In genomic region chr10:22479419-22479818, GRCh38 we compare ENCODE assay signal across 19 cellular contexts.
DNase-seq lines count a peak whose midpoint lies in the region; ATAC-seq, FAIRE-seq and TF ChIP-seq lines count a peak whose summit lies in the region.
"Had no signal": no experiment of that assay in that cellular context is flagged by ENCODE, and none has a peak within 500 bp of the region (broad histone marks: within the 10 kb centered on the region; RNA-seq: fewer than 3 reads in every experiment).

No MANE protein-coding gene starts in this region.

- H3K9ac ChIP-seq in HepG2 (ENCODE audit: insufficient read depth, low read depth, low read length), result no peak overlapping the region

- H3K36me3 Mint-ChIP-seq in type B pancreatic cell, result no peaks in the 10 kb centered on the region
- H3K36me3 Mint-ChIP-seq: activated naive CD8-positive, alpha-beta T cell treated with anti-CD3 and anti-CD28 coated beads for 36 hours had no signal

- TF ChIP-seq CTCF in HepG2 (CRISPR knock-in tag; IDR thresholded peaks at IDR 0.05) (no peak), right lobe of liver (IDR thresholded peaks at IDR 0.05) (no peak), type B pancreatic cell (conservative IDR thresholded peaks at IDR 0.05) (no peak), transverse colon (IDR thresholded peaks at IDR 0.05) (no peak)

- peaks cover 28% of the 10 kb centered on the region for H3K4me1 Mint-ChIP-seq in type B pancreatic cell (ENCODE audit: unreplicated experiment)

- peaks cover 78% of the 10 kb centered on the region for H3K27me3 Mint-ChIP-seq in type B pancreatic cell

- H3K9me3 ChIP-seq in HepG2 (ENCODE audit: low read length) (no peaks in the 10 kb centered on the region), right lobe of liver (no peaks in the 10 kb centered on the region), right cardiac atrium (ENCODE audit: control insufficient read depth, low read length) (no peaks in the 10 kb centered on the region), transverse colon (no peaks in the 10 kb centered on the region)
- H3K9me3 ChIP-seq: SJCRH30 had no signal

- no TSS peak for BruUV-seq in HepG2 (replicated peaks; lab: Mats Ljungman, UMichigan)

- intact Hi-C loops in HepG2 (cut with micrococcal nuclease; ENCODE audit: unreplicated experiment), result no loop called here
- intact Hi-C loops in right lobe of liver (cut with DNase I), result no loop called here
- intact Hi-C loops in right cardiac atrium (cut with DNase I), result no loop called here
- intact Hi-C loops in transverse colon (cut with DNase I; ENCODE audit: low total_unique reads), result no loop called here
- intact Hi-C loops in left colon (cut with DNase I, micrococcal nuclease), result no loop called here

- no peaks in the 10 kb centered on the region for H3K36me3 ChIP-seq in HepG2 (replicated peaks in 1 of 2; ENCODE audit: control insufficient read depth in 1 of 2, insufficient read depth in 2 of 2, low read length in 2 of 2)
- no peaks in the 10 kb centered on the region for H3K36me3 ChIP-seq in right lobe of liver
- H3K36me3 ChIP-seq in transverse colon, result no peaks in the 10 kb centered on the region
- H3K36me3 ChIP-seq: SJCRH30 had no signal

- no peak for ATAC-seq in HepG2
- ATAC-seq in right lobe of liver, result no peak
- peak; percentile 74 to 76 for ATAC-seq in right cardiac atrium
- no peak for ATAC-seq in left colon
- ATAC-seq: foreskin keratinocyte had no signal

- POLR2A ChIA-PET in HepG2 (lab: Yijun Ruan, JAX), result no interaction called here

- H3K79me2 ChIP-seq in HepG2 (ENCODE audit: insufficient read depth, low read length), result no peaks in the 10 kb centered on the region

- CTCF ChIA-PET in HepG2 (lab: Yijun Ruan, JAX; ENCODE audit: low intra/inter-chr PET ratio, low total read pairs), result no interaction called here

- H3K4me1 ChIP-seq in HepG2 (ENCODE audit: insufficient read depth, low read length) (no peaks in the 10 kb centered on the region), right lobe of liver (peaks cover 0 to 14% (median 3%) of the 10 kb centered on the region in 4 donors), right cardiac atrium (ENCODE audit: control insufficient read depth, insufficient read depth, low read length) (peaks cover 2% of the 10 kb centered on the region), transverse colon (peaks cover 0 to 21% (median 18%) of the 10 kb centered on the region in 4 donors)
- H3K4me1 ChIP-seq: SJCRH30 had no signal

- DNase-seq in HepG2 (ENCODE audit: low spot score) (no peak), right lobe of liver (no peak), amygdala (lab: John Stamatoyannopoulos, UW) (peak in 44 of 56 donors; percentile 12 to 74 (median 38)), right cardiac atrium (peak; percentile 59 to 75 (median 70)), type B pancreatic cell (ENCODE audit: extremely low spot score, unreplicated experiment) (no peak), NK-92 (lab: John Stamatoyannopoulos, UW; ENCODE audit: unreplicated experiment) (no peak), transverse colon (no peak), left colon (no peak)
- DNase-seq: activated CD8-positive, alpha-beta memory T cell treated with anti-CD3 and anti-CD28 coated beads, Interleukin-2, amount 50 U/mL, for 48 hours; activated naive CD8-positive, alpha-beta T cell treated with anti-CD3 and anti-CD28 coated beads for 36 hours; DMS79 treated with DMSO at 0.1 percent for 48 hours; foreskin keratinocyte; H7; NCI-H69; stimulated activated CD4-positive, alpha-beta T cell treated with anti-CD3 and anti-CD28 coated beads, Interleukin-15, amount 100 ng/mL, for 24 hours had no signal

- no peak for FAIRE-seq in HepG2 (lab: Jason Lieb, UNC)
- FAIRE-seq: GM12892 had no signal

- no peak overlapping the region for H2AFZ ChIP-seq in HepG2 (ENCODE audit: low read length)

- H3K27ac ChIP-seq in HepG2 (ENCODE audit: extremely low read length, insufficient read depth, low read length) (no peak overlapping the region), right lobe of liver (no peak overlapping the region), right cardiac atrium (ENCODE audit: low read length) (no peak overlapping the region), transverse colon (no peak overlapping the region)
- H3K27ac ChIP-seq: coronary artery, foreskin keratinocyte, SJCRH30, VCaP had no signal

- no peaks in the 10 kb centered on the region for H4K20me1 ChIP-seq in HepG2 (ENCODE audit: insufficient read depth, low read length)

- no peak overlapping the region for H3K4me2 ChIP-seq in HepG2 (ENCODE audit: low read depth, low read length)

- WGBS in HepG2 (ENCODE audit: low lambda C conversion rate), result 17% methylated on average over 4 of the region's 4 CpGs
- 58% methylated on average over 4 of the region's 4 CpGs for WGBS in right lobe of liver (ENCODE audit: insufficient coverage, low coverage, low lambda C conversion rate, missing lambda C conversion rate)
- WGBS in right cardiac atrium, result 60% methylated on average over 4 of the region's 4 CpGs
- WGBS in transverse colon (ENCODE audit: low coverage in 1 of 2), 2 donors, result 46 to 64% methylated on average over 2 to 4 of the region's 4 CpGs

- TF ChIP-seq POLR2A in HepG2 (IDR thresholded peaks at IDR 0.05; ENCODE audit: insufficient read depth in 1 of 2, low read depth in 2 of 2, low read length in 2 of 2), result no peak
- no peak for TF ChIP-seq POLR2A in right lobe of liver (IDR thresholded peaks at IDR 0.05)
- TF ChIP-seq POLR2A in transverse colon (IDR thresholded peaks at IDR 0.05), result no peak

- in situ Hi-C loops in HepG2 (cut with HindIII; ENCODE audit: extremely low pct_ligation_motif_present, low pct_unique_long_range_greater_than_20kb) (no loop called here), transverse colon (cut with MboI; ENCODE audit: low pct_ligation_motif_present in 1 of 4, low pct_unique_long_range_greater_than_20kb in 1 of 4, low sequenced_read_pairs in 3 of 4) (no loop called here)

- H3K4me3 ChIP-seq in HepG2 (replicated peaks in 1 of 3; ENCODE audit: insufficient read depth in 1 of 3, low read depth in 2 of 3, low read length in 3 of 3) (no peak overlapping the region), right lobe of liver (no peak overlapping the region), right cardiac atrium (ENCODE audit: low read length) (no peak overlapping the region), transverse colon (no peak overlapping the region)
- H3K4me3 ChIP-seq: coronary artery, SJCRH30 had no signal

- H3K9me3 Mint-ChIP-seq in type B pancreatic cell, result no peaks in the 10 kb centered on the region
- H3K9me3 Mint-ChIP-seq: activated naive CD8-positive, alpha-beta T cell treated with anti-CD3 and anti-CD28 coated beads for 36 hours had no signal

- H3K27me3 ChIP-seq in HepG2 (ENCODE audit: control insufficient read depth in 1 of 2, insufficient read depth in 2 of 2, low read length in 2 of 2) (peaks cover 0 to 4% of the 10 kb centered on the region in 2 experiments; a peak in 1 of 5 replicates), right lobe of liver (peaks cover 15 to 34% of the 10 kb centered on the region in 2 donors), right cardiac atrium (ENCODE audit: control insufficient read depth, insufficient read depth) (no peaks in the 10 kb centered on the region), transverse colon (peaks cover 47% of the 10 kb centered on the region)
- H3K27me3 ChIP-seq: SJCRH30 had no signal

- TF ChIP-seq EP300 in HepG2 (IDR thresholded peaks at IDR 0.05; ENCODE audit: low read depth in 2 of 2, low read length in 2 of 2) (no peak), HepG2 (CRISPR knock-in tag; IDR thresholded peaks at IDR 0.05; ENCODE audit: borderline replicate concordance) (no peak), transverse colon (IDR thresholded peaks at IDR 0.05; ENCODE audit: low read depth) (no peak)

- peak overlapping the region; percentile 71 for H3K4me3 Mint-ChIP-seq in type B pancreatic cell
- H3K4me3 Mint-ChIP-seq: activated naive CD8-positive, alpha-beta T cell treated with anti-CD3 and anti-CD28 coated beads for 36 hours had no signal

- H3K27ac Mint-ChIP-seq in type B pancreatic cell, result peak overlapping the region; percentile 58
- H3K27ac Mint-ChIP-seq: activated naive CD8-positive, alpha-beta T cell treated with anti-CD3 and anti-CD28 coated beads for 36 hours had no signal

- TF ChIP-seq RAD21 in HepG2 (CRISPR knock-in tag; IDR thresholded peaks at IDR 0.05), result no peak

TF ChIP-seq in HepG2, 621 proteins besides CTCF, POLR2A, EP300 and RAD21 (continues in another document):
- TF ChIP-seq ZNF746 (CRISPR knock-in tag; IDR thresholded peaks at IDR 0.05), result no peak
- no peak for TF ChIP-seq ZNF550 (CRISPR knock-in tag; IDR thresholded peaks at IDR 0.05; ENCODE audit: borderline replicate concordance)
- TF ChIP-seq ZEB1 (IDR thresholded peaks at IDR 0.05; ENCODE audit: insufficient replicate concordance, low read depth), result no peak
- TF ChIP-seq ARHGAP35 (CRISPR knock-in tag; IDR thresholded peaks at IDR 0.05; ENCODE audit: borderline replicate concordance), result no peak
- no peak for TF ChIP-seq ZNF652 (CRISPR knock-in tag; IDR thresholded peaks at IDR 0.05; ENCODE audit: borderline replicate concordance, low read depth)
- TF ChIP-seq ZBTB4 (CRISPR knock-in tag; IDR thresholded peaks at IDR 0.05; ENCODE audit: borderline replicate concordance), result no peak

Comparison
In these comparisons a context has a peak if more than half of its experiments do, and no peak if none do; other contexts are left out.
1. ATAC-seq: peak in right cardiac atrium (2 of 2); none in HepG2 (single experiment), right lobe of liver (0 of 4) and left colon (single experiment).
2. DNase-seq: peak in amygdala (44 of 56) and right cardiac atrium (3 of 3); none in HepG2 (single experiment), right lobe of liver (0 of 3), type B pancreatic cell (single experiment), NK-92 (single experiment), transverse colon (single experiment) and left colon (0 of 2).